Comparison of ENCODE assay signal across 23 cellular contexts in genomic region chr6:112806163-112806900, GRCh38.
DNase-seq lines count a peak whose midpoint lies in the region; ATAC-seq, FAIRE-seq and TF ChIP-seq lines count a peak whose summit lies in the region.
"Had no signal": no experiment of that assay in that cellular context is flagged by ENCODE, and none has a peak within 500 bp of the region (broad histone marks: within the 10 kb centered on the region; RNA-seq: fewer than 3 reads in every experiment).

No MANE protein-coding gene starts in this region.

- H3K4me3 ChIP-seq in fibroblast of mammary gland (ENCODE audit: control insufficient read depth, low read depth, low read length) = no peak overlapping the region
- H3K4me3 ChIP-seq in kidney (ENCODE audit: low read length in 2 of 2) = no peak overlapping the region
- H3K4me3 ChIP-seq: GM12878, GM23338, K562 had no signal

- DNase-seq in EL (peak; percentile 66), LHCN-M2 (ENCODE audit: low read depth) (peak; percentile 55), fibroblast of mammary gland (ENCODE audit: low read depth) (peak; percentile 50), stromal cell of bone marrow (ENCODE audit: low read depth) (peak; percentile 29), NCI-H345 (lab: John Stamatoyannopoulos, UW) (no peak), kidney (no peak)
- DNase-seq: Calu3; CD4-positive, alpha-beta memory T cell; DMS53; MV-4-11; NCI-H1417; NCI-H187 treated with DMSO at 0.1 percent for 48 hours; NCI-H446; NCI-H69; Right ventricle myocardium superior; SK-N-SH had no signal

- no peaks in the 10 kb centered on the region for H3K9me3 ChIP-seq in kidney (ENCODE audit: control insufficient read depth in 1 of 2, low read length in 2 of 2)
- H3K9me3 ChIP-seq: SK-N-SH had no signal

- H3K27ac ChIP-seq in kidney (ENCODE audit: low read depth in 2 of 2, low read length in 2 of 2) = no peak overlapping the region
- H3K27ac ChIP-seq: HL-60 had no signal

- no peak for TF ChIP-seq CTCF in fibroblast of mammary gland (conservative IDR thresholded peaks at IDR 0.05; ENCODE audit: control insufficient read depth, insufficient read depth, low read depth, low read length)
- TF ChIP-seq CTCF in kidney (IDR thresholded peaks at IDR 0.05; ENCODE audit: borderline replicate concordance, extremely low read depth, insufficient read depth) = no peak

- FAIRE-seq in kidney (lab: Jason Lieb, UNC) = no peak
- FAIRE-seq: GM12878, GM18507, K562, RCC 7860 had no signal

- H3K36me3 ChIP-seq in kidney (ENCODE audit: control insufficient read depth in 1 of 2, insufficient read depth in 2 of 2, low read length in 2 of 2) = no peaks in the 10 kb centered on the region

- no peak for ATAC-seq in HG02798 (IDR thresholded peaks at IDR 0.05; ENCODE audit: poor library complexity, unreplicated experiment)
- ATAC-seq: GM12878, GM23338, K562 had no signal

- H3K4me1 ChIP-seq in kidney (ENCODE audit: control insufficient read depth in 1 of 2, insufficient read depth in 1 of 2, low read depth in 1 of 2, low read length in 2 of 2) = no peaks in the 10 kb centered on the region

- H3K9ac ChIP-seq in kidney (ENCODE audit: low read length in 2 of 2) = no peak overlapping the region
- H3K9ac ChIP-seq: SK-N-SH had no signal

- intact Hi-C loops in kidney (cut with DNase I) = no loop called here

Comparison
In these comparisons a context has a peak if more than half of its experiments do, and no peak if none do; other contexts are left out.
1. DNase-seq: peak in EL (single experiment), LHCN-M2 (single experiment), fibroblast of mammary gland (single experiment) and stromal cell of bone marrow (single experiment); none in NCI-H345 (single experiment) and kidney (single experiment).